In the genomic region with DNA sequence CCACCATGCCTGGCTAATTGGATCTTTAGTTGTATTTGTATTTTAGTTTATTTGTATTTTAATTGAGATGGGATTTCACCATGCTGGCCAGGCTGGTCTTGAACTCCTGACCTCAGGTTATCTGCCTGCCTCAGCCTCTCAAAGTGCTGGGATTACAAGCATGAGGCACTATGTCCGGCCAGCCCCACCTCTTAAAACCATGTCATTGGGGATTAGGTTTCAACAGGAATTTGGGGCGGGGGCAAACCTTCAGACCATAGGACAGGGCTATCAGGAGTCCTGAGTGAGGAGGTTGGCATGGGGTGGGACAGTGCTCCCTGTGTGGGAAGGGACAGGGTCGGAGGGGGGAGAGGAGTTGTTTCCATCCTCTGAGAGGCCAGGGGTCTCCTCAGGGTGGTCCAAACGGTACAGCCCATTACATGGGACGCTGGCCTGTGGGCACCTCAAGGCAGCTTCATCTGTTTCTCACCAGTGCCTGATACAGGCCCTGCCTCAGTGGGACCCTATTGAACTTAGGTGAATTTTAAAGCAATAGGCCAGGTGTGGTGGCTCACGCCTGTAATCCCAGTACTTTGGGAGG, we compare ENCODE assay signal across 1 cellular context.
TF ChIP-seq lines count a peak whose summit lies in the region.

No MANE protein-coding gene starts in this region.

TF ChIP-seq in K562, 482 proteins besides CTCF, POLR2A, EP300 and RAD21:
- TF ChIP-seq MEF2A (IDR thresholded peaks at IDR 0.05; ENCODE audit: control insufficient read depth, low read depth, low read length) (no peak), CBFA2T3 (IDR thresholded peaks at IDR 0.05) (0 out of 2 replicates have a peak, but pooled peaks have one; percentile 15)
